In genomic region chr11:33978376-33978775, GRCh38 we compare ENCODE assay signal across 7 cellular contexts.
"Had no signal": no experiment of that assay in that cellular context is flagged by ENCODE, and none has a peak within 500 bp of the region (broad histone marks: within the 10 kb centered on the region; RNA-seq: fewer than 3 reads in every experiment).

No MANE protein-coding gene starts in this region.

- H3K27ac ChIP-seq: KMS-11 had no signal

- H3K36me3 Mint-ChIP-seq: IgD-negative memory B cell had no signal

- H3K9me3 Mint-ChIP-seq: IgD-negative memory B cell had no signal

- H3K4me2 ChIP-seq: KMS-11 had no signal

- H3K27ac Mint-ChIP-seq: IgD-negative memory B cell had no signal

- DNase-seq: IMR-90, KBM-7, KG1 had no signal

- H3K4me1 Mint-ChIP-seq: IgD-negative memory B cell had no signal

- H3K4me3 Mint-ChIP-seq: IgD-negative memory B cell had no signal

- H3K9ac ChIP-seq: KMS-11 had no signal

- ATAC-seq: HepG2, K562 had no signal

- H3K4me3 ChIP-seq: K562 had no signal
